31 cellular contexts compared by ENCODE assay signal in genomic region chr17:41271858-41272257, GRCh38. TPM values are rescaled to one million over a fixed set of nuclear protein-coding genes. Genes with fewer than 3 reads are reported as not detected.
A peak's percentile ranks its signal among the peaks of the same experiment; 100 is the strongest.
DNase-seq lines count a peak whose midpoint lies in the region; ATAC-seq, FAIRE-seq and TF ChIP-seq lines count a peak whose summit lies in the region.
"Had no signal": no experiment of that assay in that cellular context is flagged by ENCODE, and none has a peak within 500 bp of the region (broad histone marks: within the 10 kb centered on the region; RNA-seq: fewer than 3 reads in every experiment).

No MANE protein-coding gene starts in this region.

- DNase-seq in activated T-cell treated with anti-CD3 and anti-CD28 coated beads, Interleukin-2, amount 50 U/mL, for 72 hours: peak in 1 of 2 donors; percentile 1
- DNase-seq in activated T-cell treated with anti-CD3 and anti-CD28 coated beads, Interleukin-2, amount 50 U/mL, for 1 hour: no peak
- no peak for DNase-seq in A549 (ENCODE audit: low read depth in 1 of 2, low spot score in 1 of 2)
- DNase-seq: ACHN; BE2C; C1 segment of cervical spinal cord; CD4-positive, alpha-beta memory T cell; CD4-positive, CD25-positive, alpha-beta regulatory T cell; CD8-positive, alpha-beta memory T cell; COR-L47; DMS 273 treated with DMSO at 0.1 percent for 48 hours; DMS153; DMS53; DMS79; DND-41; EL; GDM1 had no signal

- no peak overlapping the region for H3K4me3 Mint-ChIP-seq in activated T-cell treated with anti-CD3 and anti-CD28 coated beads, Interleukin-2, amount 50 U/mL, for 72 hours
- H3K4me3 Mint-ChIP-seq in activated T-helper 17 cell treated with anti-CD3 and anti-CD28 coated beads, Interleukin-2, amount 50 U/mL, for 72 hours: no peak overlapping the region
- H3K4me3 Mint-ChIP-seq: CD14-positive monocyte; CD4-positive, alpha-beta memory T cell; CD4-positive, CD25-positive, alpha-beta regulatory T cell; CD8-positive, alpha-beta memory T cell had no signal

- H3K4me3 ChIP-seq in A549: no peak overlapping the region
- H3K4me3 ChIP-seq: BLaER1, GM12878 had no signal

- 8% methylated on average over 1 of the region's 1 CpG for WGBS in A549 (ENCODE audit: missing lambda C conversion rate)

- no peak overlapping the region for H3K4me2 ChIP-seq in A549
- H3K4me2 ChIP-seq: BLaER1 had no signal

- H3K4me1 Mint-ChIP-seq in activated T-cell treated with anti-CD3 and anti-CD28 coated beads, Interleukin-2, amount 50 U/mL, for 72 hours (ENCODE audit: low read depth): peaks cover 10% of the 10 kb centered on the region
- H3K4me1 Mint-ChIP-seq in activated T-helper 17 cell treated with anti-CD3 and anti-CD28 coated beads, Interleukin-2, amount 50 U/mL, for 72 hours: peaks cover 10% of the 10 kb centered on the region
- H3K4me1 Mint-ChIP-seq: CD14-positive monocyte; CD8-positive, alpha-beta memory T cell had no signal

- peaks cover 0 to 1% of the 10 kb centered on the region in 2 donors for H3K9me3 Mint-ChIP-seq in activated T-cell treated with anti-CD3 and anti-CD28 coated beads, Interleukin-2, amount 50 U/mL, for 72 hours
- H3K9me3 Mint-ChIP-seq in activated T-helper 17 cell treated with anti-CD3 and anti-CD28 coated beads, Interleukin-2, amount 50 U/mL, for 72 hours: no peaks in the 10 kb centered on the region
- H3K9me3 Mint-ChIP-seq: CD14-positive monocyte; CD4-positive, CD25-positive, alpha-beta regulatory T cell; CD8-positive, alpha-beta memory T cell had no signal

- no peak for TF ChIP-seq EP300 in A549 (IDR thresholded peaks at IDR 0.05)

- peak; percentile 49 for FAIRE-seq in A549 (lab: Jason Lieb, UNC)
- FAIRE-seq: GM12878, GM12892, GM18507, GM19239 had no signal

- no peak for TF ChIP-seq RAD21 in A549 (conservative IDR thresholded peaks at IDR 0.05 in 1 of 2, IDR thresholded peaks at IDR 0.05 in 1 of 2)

- H3K36me3 Mint-ChIP-seq in activated T-cell treated with anti-CD3 and anti-CD28 coated beads, Interleukin-2, amount 50 U/mL, for 72 hours (ENCODE audit: insufficient read depth in 2 of 2): no peaks in the 10 kb centered on the region
- H3K36me3 Mint-ChIP-seq in activated T-helper 17 cell treated with anti-CD3 and anti-CD28 coated beads, Interleukin-2, amount 50 U/mL, for 72 hours (ENCODE audit: low read depth): no peaks in the 10 kb centered on the region
- H3K36me3 Mint-ChIP-seq: CD14-positive monocyte; CD4-positive, alpha-beta memory T cell; CD4-positive, CD25-positive, alpha-beta regulatory T cell; CD8-positive, alpha-beta memory T cell had no signal

- POLR2A ChIA-PET in A549 (lab: Yijun Ruan, JAX): no interaction called here

- no peaks in the 10 kb centered on the region for H3K4me1 ChIP-seq in A549
- H3K4me1 ChIP-seq: BE2C, BLaER1 had no signal

- H3K9me3 ChIP-seq in A549: no peaks in the 10 kb centered on the region
- H3K9me3 ChIP-seq: BE2C, BLaER1 had no signal

- ATAC-seq in activated T-cell treated with anti-CD3 and anti-CD28 coated beads, Interleukin-2, amount 50 U/mL, for 72 hours (replicated peaks in 1 of 2): peak; percentile 70 to 71
- ATAC-seq in A549 (no peak), GM18873 (IDR thresholded peaks at IDR 0.05; ENCODE audit: low FRiP score, unreplicated experiment) (no peak)
- peak; percentile 51 for ATAC-seq in activated T-helper 17 cell treated with anti-CD3 and anti-CD28 coated beads, Interleukin-2, amount 50 U/mL, for 72 hours (replicated peaks)
- ATAC-seq: GM12878 had no signal

- peaks cover 22% of the 10 kb centered on the region for H3K27me3 Mint-ChIP-seq in activated T-cell treated with anti-CD3 and anti-CD28 coated beads, Interleukin-2, amount 50 U/mL, for 72 hours (ENCODE audit: low read depth)
- peaks cover 21% of the 10 kb centered on the region for H3K27me3 Mint-ChIP-seq in activated T-helper 17 cell treated with anti-CD3 and anti-CD28 coated beads, Interleukin-2, amount 50 U/mL, for 72 hours

- no peak for TF ChIP-seq CTCF in A549 (IDR thresholded peaks at IDR 0.05)

- no peak for TF ChIP-seq POLR2A in A549 (IDR thresholded peaks at IDR 0.05; ENCODE audit: low read length)

- no peak overlapping the region for H3K27ac ChIP-seq in A549
- H3K27ac ChIP-seq: 22Rv1, BLaER1 had no signal

- no peak overlapping the region for H3K27ac Mint-ChIP-seq in activated T-cell treated with anti-CD3 and anti-CD28 coated beads, Interleukin-2, amount 50 U/mL, for 72 hours
- H3K27ac Mint-ChIP-seq in activated T-helper 17 cell treated with anti-CD3 and anti-CD28 coated beads, Interleukin-2, amount 50 U/mL, for 72 hours: peak overlapping the region; percentile 24
- H3K27ac Mint-ChIP-seq: CD14-positive monocyte; CD4-positive, alpha-beta memory T cell; CD4-positive, CD25-positive, alpha-beta regulatory T cell; CD8-positive, alpha-beta memory T cell had no signal

- CTCF ChIA-PET in A549 (lab: Yijun Ruan, JAX): interaction anchor here (0.8 kb wide), 1 partner anchor 277 kb away, joined by 3 read pairs; no protein-coding TSS in a partner anchor

TF ChIP-seq in A549, 52 proteins besides CTCF, POLR2A, EP300 and RAD21:
- TF ChIP-seq ZFP36 (IDR thresholded peaks at IDR 0.05; ENCODE audit: borderline replicate concordance, partially characterized antibody): no peak
TF ChIP-seq in A549: peak in this region for 0.

RNA-seq across cellular contexts. Expression of gene KRTAP9-7, which starts 3.6 kb away (rescaled TPM):
- total RNA-seq in activated T-cell treated with anti-CD3 and anti-CD28 coated beads, Interleukin-2, amount 50 U/mL, for 72 hours: not detected
- polyA plus RNA-seq in A549 (2011; rRNA removed) (not detected in 2 replicates), A549 (2017; fragmentation: RNase III; extraction: RNeasy Plus Mini Kit Qiagen cat#74134 plus additional on column Dnase treatment) (not detected in 3 replicates)
- polyA plus RNA-seq in A549 (2012; cell fraction: cytosol; rRNA removed): not detected in 2 replicates
- polyA plus RNA-seq in A549 (2012; cell fraction: nucleus; rRNA removed): not detected in 2 replicates
- polyA minus RNA-seq in A549 (2011; rRNA and poly(A)+ RNA removed): not detected in 2 replicates
- not detected for total RNA-seq in activated T-helper 17 cell treated with anti-CD3 and anti-CD28 coated beads, Interleukin-2, amount 50 U/mL, for 72 hours
- total RNA-seq: A172; A673; CD4-positive, alpha-beta memory T cell; CD4-positive, CD25-positive, alpha-beta regulatory T cell; CD8-positive, alpha-beta memory T cell; Daoy; G401; GM12878 had no signal
- polyA plus RNA-seq: AG04450; CD14-positive monocyte; CD4-positive, alpha-beta memory T cell; CD4-positive, CD25-positive, alpha-beta regulatory T cell; CD8-positive, alpha-beta memory T cell; GM12878 had no signal

RNA-seq across cellular contexts. Expression of gene KRTAP9-6, which starts 6.7 kb away (rescaled TPM):
- total RNA-seq in activated T-cell treated with anti-CD3 and anti-CD28 coated beads, Interleukin-2, amount 50 U/mL, for 72 hours: not detected
- polyA plus RNA-seq in A549 (2011; rRNA removed): not detected in 2 replicates
- polyA plus RNA-seq in A549 (2012; cell fraction: cytosol; rRNA removed): not detected in 2 replicates
- not detected in 2 replicates for polyA plus RNA-seq in A549 (2012; cell fraction: nucleus; rRNA removed)
- polyA plus RNA-seq in A549 (2017; fragmentation: RNase III; extraction: RNeasy Plus Mini Kit Qiagen cat#74134 plus additional on column Dnase treatment): not detected in 3 replicates
- not detected in 2 replicates for polyA minus RNA-seq in A549 (2011; rRNA and poly(A)+ RNA removed)
- not detected for total RNA-seq in activated T-helper 17 cell treated with anti-CD3 and anti-CD28 coated beads, Interleukin-2, amount 50 U/mL, for 72 hours
- total RNA-seq: A172; A673; CD4-positive, alpha-beta memory T cell; CD4-positive, CD25-positive, alpha-beta regulatory T cell; CD8-positive, alpha-beta memory T cell; Daoy; G401; GM12878 had no signal
- polyA plus RNA-seq: AG04450; CD14-positive monocyte; CD4-positive, alpha-beta memory T cell; CD4-positive, CD25-positive, alpha-beta regulatory T cell; CD8-positive, alpha-beta memory T cell; GM12878 had no signal

RNA-seq across cellular contexts. Expression of gene KRTAP9-9, which starts 16.7 kb away (rescaled TPM):
- not detected for total RNA-seq in activated T-cell treated with anti-CD3 and anti-CD28 coated beads, Interleukin-2, amount 50 U/mL, for 72 hours
- polyA plus RNA-seq in A549 (2011; rRNA removed) (not detected in 2 replicates), A549 (2017; fragmentation: RNase III; extraction: RNeasy Plus Mini Kit Qiagen cat#74134 plus additional on column Dnase treatment) (not detected in 3 replicates)
- polyA plus RNA-seq in A549 (2012; cell fraction: cytosol; rRNA removed): not detected in 2 replicates
- not detected in 2 replicates for polyA plus RNA-seq in A549 (2012; cell fraction: nucleus; rRNA removed)
- polyA minus RNA-seq in A549 (2011; rRNA and poly(A)+ RNA removed): not detected in 2 replicates
- not detected for total RNA-seq in activated T-helper 17 cell treated with anti-CD3 and anti-CD28 coated beads, Interleukin-2, amount 50 U/mL, for 72 hours
- total RNA-seq: A172; A673; CD4-positive, alpha-beta memory T cell; CD4-positive, CD25-positive, alpha-beta regulatory T cell; CD8-positive, alpha-beta memory T cell; Daoy; G401; GM12878 had no signal
- polyA plus RNA-seq: AG04450; CD14-positive monocyte; CD4-positive, alpha-beta memory T cell; CD4-positive, CD25-positive, alpha-beta regulatory T cell; CD8-positive, alpha-beta memory T cell; GM12878 had no signal

RNA-seq across cellular contexts. Expression of gene KRTAP9-4, which starts 22.4 kb away (rescaled TPM):
- not detected for total RNA-seq in activated T-cell treated with anti-CD3 and anti-CD28 coated beads, Interleukin-2, amount 50 U/mL, for 72 hours
- not detected in 2 replicates for polyA plus RNA-seq in A549 (2011; rRNA removed)
- not detected in 2 replicates for polyA plus RNA-seq in A549 (2012; cell fraction: cytosol; rRNA removed)
- not detected in 2 replicates for polyA plus RNA-seq in A549 (2012; cell fraction: nucleus; rRNA removed)
- polyA plus RNA-seq in A549 (2017; fragmentation: RNase III; extraction: RNeasy Plus Mini Kit Qiagen cat#74134 plus additional on column Dnase treatment): not detected in 3 replicates
- not detected in 2 replicates for polyA minus RNA-seq in A549 (2011; rRNA and poly(A)+ RNA removed)
- not detected for total RNA-seq in activated T-helper 17 cell treated with anti-CD3 and anti-CD28 coated beads, Interleukin-2, amount 50 U/mL, for 72 hours
- total RNA-seq: A172; A673; CD4-positive, alpha-beta memory T cell; CD4-positive, CD25-positive, alpha-beta regulatory T cell; CD8-positive, alpha-beta memory T cell; Daoy; G401; GM12878 had no signal
- polyA plus RNA-seq: AG04450; CD14-positive monocyte; CD4-positive, alpha-beta memory T cell; CD4-positive, CD25-positive, alpha-beta regulatory T cell; CD8-positive, alpha-beta memory T cell; GM12878 had no signal

RNA-seq across cellular contexts. Expression of gene KRTAP29-1, which starts 30.8 kb away (rescaled TPM):
- not detected for total RNA-seq in activated T-cell treated with anti-CD3 and anti-CD28 coated beads, Interleukin-2, amount 50 U/mL, for 72 hours
- polyA plus RNA-seq in A549 (2011; rRNA removed): not detected in 2 replicates
- not detected in 2 replicates for polyA plus RNA-seq in A549 (2012; cell fraction: cytosol; rRNA removed)
- not detected in 2 replicates for polyA plus RNA-seq in A549 (2012; cell fraction: nucleus; rRNA removed)
- polyA plus RNA-seq in A549 (2017; fragmentation: RNase III; extraction: RNeasy Plus Mini Kit Qiagen cat#74134 plus additional on column Dnase treatment): not detected in 3 replicates
- not detected in 2 replicates for polyA minus RNA-seq in A549 (2011; rRNA and poly(A)+ RNA removed)
- not detected for total RNA-seq in activated T-helper 17 cell treated with anti-CD3 and anti-CD28 coated beads, Interleukin-2, amount 50 U/mL, for 72 hours
- total RNA-seq: A673; CD4-positive, alpha-beta memory T cell; CD4-positive, CD25-positive, alpha-beta regulatory T cell; CD8-positive, alpha-beta memory T cell; Daoy; G401; GM12878 had no signal
- polyA plus RNA-seq: AG04450; CD14-positive monocyte; CD4-positive, alpha-beta memory T cell had no signal

Comparison
In these comparisons a context has a peak if more than half of its experiments do, and no peak if none do; other contexts are left out.
1. ATAC-seq: peak in activated T-cell treated with anti-CD3 and anti-CD28 coated beads, Interleukin-2, amount 50 U/mL, for 72 hours (2 of 2) and activated T-helper 17 cell treated with anti-CD3 and anti-CD28 coated beads, Interleukin-2, amount 50 U/mL, for 72 hours (single experiment); none in A549 (0 of 2) and GM18873 (single experiment).